In the genomic region with DNA sequence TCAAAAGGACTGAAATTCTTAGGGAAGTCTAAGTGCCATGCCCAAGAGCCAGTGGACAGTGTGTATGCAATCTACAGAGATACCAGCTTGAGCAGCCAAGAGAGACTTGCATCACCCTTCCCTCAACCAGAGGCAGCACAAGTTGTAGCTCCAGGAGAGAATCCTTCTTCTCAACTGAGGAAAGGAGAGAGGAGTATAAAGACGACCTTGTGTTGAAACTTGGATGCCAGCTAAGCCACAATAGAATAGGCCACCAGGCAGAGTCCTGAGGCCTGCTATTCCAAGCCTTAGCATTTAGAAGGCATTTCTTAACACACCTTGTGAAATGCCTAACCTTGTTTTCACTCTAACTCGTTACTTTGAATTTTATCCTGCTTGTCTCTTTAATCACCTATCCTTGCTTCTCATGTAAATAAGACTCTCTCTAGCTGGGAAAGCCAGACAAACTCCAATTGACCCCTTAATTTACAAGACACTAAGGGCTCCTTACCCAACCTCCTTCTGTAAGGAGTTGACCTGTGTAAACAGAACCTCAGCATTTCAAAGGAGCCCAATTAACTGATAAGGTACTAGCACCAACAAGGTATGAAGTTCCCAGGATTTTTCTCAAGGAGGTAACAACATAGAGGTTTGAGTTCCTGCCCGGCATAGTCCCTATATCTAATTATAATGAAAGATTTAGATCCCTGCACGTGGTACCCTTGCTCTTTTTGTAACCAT, we compare ENCODE assay signal across 28 cellular contexts.
"Had no signal": no experiment of that assay in that cellular context is flagged by ENCODE, and none has a peak within 500 bp of the region (broad histone marks: within the 10 kb centered on the region; RNA-seq: fewer than 3 reads in every experiment).

No MANE protein-coding gene starts in this region.

- FAIRE-seq: astrocyte, K562 had no signal

- H3K27me3 Mint-ChIP-seq: activated B cell treated with CpG ODN at 0.5 μM for 24 hours; activated CD4-positive, alpha-beta memory T cell treated with anti-CD3 and anti-CD28 coated beads for 36 hours; activated CD4-positive, alpha-beta T cell treated with anti-CD3 and anti-CD28 coated beads, Interleukin-2, amount 10 ng/mL, durations not matched to agents 7 days and 5 days; activated naive CD8-positive, alpha-beta T cell; activated T-helper 17 cell treated with anti-CD3 and anti-CD28 coated beads, Interleukin-2, amount 50 U/mL, for 72 hours; brain; T-helper 17 cell had no signal

- H3K4me3 Mint-ChIP-seq: activated B cell treated with CpG ODN at 0.5 μM for 24 hours; activated CD4-positive, alpha-beta memory T cell treated with anti-CD3 and anti-CD28 coated beads for 36 hours; activated CD4-positive, alpha-beta T cell treated with anti-CD3 and anti-CD28 coated beads, Interleukin-2, amount 10 ng/mL, durations not matched to agents 7 days and 5 days; activated naive CD4-positive, alpha-beta T cell treated with anti-CD3 and anti-CD28 coated beads for 36 hours; activated naive CD8-positive, alpha-beta T cell; activated T-helper 17 cell treated with anti-CD3 and anti-CD28 coated beads, Interleukin-2, amount 50 U/mL, for 72 hours; brain; T-helper 17 cell had no signal

- DNase-seq: activated B cell treated with CpG ODN at 0.5 μM for 24 hours; activated CD4-positive, alpha-beta memory T cell treated with anti-CD3 and anti-CD28 coated beads for 36 hours; activated CD4-positive, alpha-beta T cell treated with anti-CD3 and anti-CD28 coated beads for 1 hour; activated CD4-positive, alpha-beta T cell treated with anti-CD3 and anti-CD28 coated beads, Interleukin-2, amount 10 ng/mL, durations not matched to agents 7 days and 5 days; activated gamma-delta T cell; activated naive CD4-positive, alpha-beta T cell treated with anti-CD3 and anti-CD28 coated beads for 36 hours; activated T-cell treated with anti-CD3 and anti-CD28 coated beads for 4 hours; activated T-cell treated with anti-CD3 and anti-CD28 coated beads, Interleukin-2, amount 50 U/mL, for 48 hours; amygdala; Karpas-422; MM.1S; NCI-H1105; NCI-H1436; NCI-H1694 treated with DMSO at 0.1 percent for 48 hours; NCI-H2029 treated with DMSO at 0.1 percent for 48 hours; NCI-H345; NCI-H510A treated with DMSO at 0.1 percent for 48 hours; NCI-H69; NK-92 treated with Interleukin-12 subunit alpha and Interleukin-12 subunit beta, amount 100 ng/mL, for 24 hours; PC-9; SIG-M5; T-helper 17 cell; T-helper 9 cell had no signal

- H3K4me2 ChIP-seq: PC-9 had no signal

- H2AFZ ChIP-seq: PC-9 had no signal

- H3K27ac Mint-ChIP-seq: activated B cell treated with CpG ODN at 0.5 μM for 24 hours; activated CD4-positive, alpha-beta memory T cell treated with anti-CD3 and anti-CD28 coated beads for 36 hours; activated CD4-positive, alpha-beta T cell treated with anti-CD3 and anti-CD28 coated beads, Interleukin-2, amount 10 ng/mL, durations not matched to agents 7 days and 5 days; activated naive CD4-positive, alpha-beta T cell treated with anti-CD3 and anti-CD28 coated beads for 36 hours; activated naive CD8-positive, alpha-beta T cell; activated T-helper 17 cell treated with anti-CD3 and anti-CD28 coated beads, Interleukin-2, amount 50 U/mL, for 72 hours; brain; T-helper 17 cell had no signal

- H3K4me1 Mint-ChIP-seq: activated B cell treated with CpG ODN at 0.5 μM for 24 hours; activated CD4-positive, alpha-beta T cell treated with anti-CD3 and anti-CD28 coated beads, Interleukin-2, amount 10 ng/mL, durations not matched to agents 7 days and 5 days; activated T-helper 17 cell treated with anti-CD3 and anti-CD28 coated beads, Interleukin-2, amount 50 U/mL, for 72 hours; brain; T-helper 17 cell had no signal

- H3K27ac ChIP-seq: PC-9 had no signal

- H3K4me3 ChIP-seq: K562, PC-9 had no signal

- H3K36me3 Mint-ChIP-seq: activated CD4-positive, alpha-beta memory T cell treated with anti-CD3 and anti-CD28 coated beads for 36 hours; activated naive CD8-positive, alpha-beta T cell; brain had no signal
